Comparison of ENCODE assay signal across 8 cellular contexts in genomic region chr22:50189849-50190181, GRCh38. TPM values are rescaled to one million over a fixed set of nuclear protein-coding genes. Genes with fewer than 3 reads are reported as not detected.
DNase-seq lines count a peak whose midpoint lies in the region; ATAC-seq and TF ChIP-seq lines count a peak whose summit lies in the region.

No MANE protein-coding gene starts in this region.

- peak overlapping the region in 51 of 59 donors; percentile 32 to 84 (median 63) for H3K27ac ChIP-seq in dorsolateral prefrontal cortex
- H3K27ac ChIP-seq in osteoblast (ENCODE audit: low read depth, low read length), result no peak overlapping the region

- no peak for TF ChIP-seq CTCF in dorsolateral prefrontal cortex (IDR thresholded peaks at IDR 0.05 in 54 of 56, conservative IDR thresholded peaks at IDR 0.05 in 2 of 56; ENCODE audit: low read depth in 1 of 56, partially characterized antibody in 56 of 56)
- no peak for TF ChIP-seq CTCF in osteoblast (IDR thresholded peaks at IDR 0.05; ENCODE audit: extremely low read depth, low read depth, low read length)

- ATAC-seq in HG02763 (IDR thresholded peaks at IDR 0.05; ENCODE audit: unreplicated experiment), result no peak

- H3K9me3 ChIP-seq in ES-I3 (ENCODE audit: control insufficient read depth, insufficient read depth, low read length), result no peaks in the 10 kb centered on the region
- no peaks in the 10 kb centered on the region for H3K9me3 ChIP-seq in osteoblast (ENCODE audit: low read depth, low read length)

- H4K20me1 ChIP-seq in osteoblast (ENCODE audit: insufficient read depth, low read length), result peaks cover 30% of the 10 kb centered on the region

- H2AFZ ChIP-seq in osteoblast (ENCODE audit: low read length), result no peak overlapping the region

- peaks cover 69% of the 10 kb centered on the region for H3K79me2 ChIP-seq in osteoblast (ENCODE audit: insufficient read depth, low read length)

- H3K27me3 ChIP-seq in dorsolateral prefrontal cortex (no peaks in the 10 kb centered on the region), osteoblast (ENCODE audit: insufficient read depth, low read length) (no peaks in the 10 kb centered on the region)

- peak overlapping the region; percentile 64 for H3K4me2 ChIP-seq in osteoblast (ENCODE audit: insufficient read depth, low read length)

- H3K4me3 ChIP-seq in dorsolateral prefrontal cortex (peak overlapping the region in 25 of 59 donors; percentile 4 to 46 (median 30)), osteoblast (ENCODE audit: insufficient read depth, low read length) (peak overlapping the region; percentile 63)

- peak overlapping the region; percentile 78; the same call in 1 of the 2 replicates for H3K9ac ChIP-seq in ES-I3 (ENCODE audit: low read depth, low read length)

- no peaks in the 10 kb centered on the region; the same call in 1 of the 2 replicates for H3K36me3 ChIP-seq in ES-I3 (ENCODE audit: insufficient read depth, low read length)
- H3K36me3 ChIP-seq in osteoblast (ENCODE audit: insufficient read depth, low read length), result peaks cover 19% of the 10 kb centered on the region

- peaks cover 4% of the 10 kb centered on the region; the same call in 1 of the 2 replicates for H3K4me1 ChIP-seq in ES-I3 (ENCODE audit: insufficient read depth, low read length)
- peaks cover 14% of the 10 kb centered on the region for H3K4me1 ChIP-seq in osteoblast (ENCODE audit: insufficient read depth, low read length)

- intact Hi-C loops in dorsolateral prefrontal cortex (cut with DNase I), result no loop called here

- DNase-seq in NAMALWA (ENCODE audit: low spot score), result peak; percentile 79
- no peak for DNase-seq in dorsolateral prefrontal cortex
- DNase-seq in osteoblast (ENCODE audit: insufficient read length, low spot score, missing footprints), result no peak
- no peak for DNase-seq in kidney glomerular epithelial cell (lab: John Stamatoyannopoulos, UW)
- DNase-seq in SKM-1 treated with dmso at 0.1 percent for 144 hours (lab: John Stamatoyannopoulos, UW; ENCODE audit: unreplicated experiment), result no peak
- DNase-seq in mucosa of gallbladder (ENCODE audit: low spot score), result no peak

RNA-seq across cellular contexts. Expression of gene TRABD, which starts 4.1 kb away (rescaled TPM):
- total RNA-seq in dorsolateral prefrontal cortex (10 to 100 TPM in 119 of 120 experiments, 1 to 10 TPM in 1; 8.2 to 34.3 (median 18.0) TPM), osteoblast (13.6 and 13.8 TPM in 2 replicates), mucosa of gallbladder (55.1 TPM)

RNA-seq across cellular contexts. Expression of gene SELENOO, which starts 11.0 kb away (rescaled TPM):
- 10 to 100 TPM; 21.8 to 41.6 (median 30.1) TPM for total RNA-seq in dorsolateral prefrontal cortex
- 13.0 and 15.6 TPM in 2 replicates for total RNA-seq in osteoblast
- 37.0 TPM for total RNA-seq in mucosa of gallbladder

RNA-seq across cellular contexts. Expression of gene PANX2, which starts 19.3 kb away (rescaled TPM):
- total RNA-seq in dorsolateral prefrontal cortex (10 to 100 TPM; 14.2 to 93.7 (median 47.5) TPM), osteoblast (under 0.01 and 0.29 TPM in 2 replicates), mucosa of gallbladder (0.95 TPM)

RNA-seq across cellular contexts. Expression of gene TUBGCP6, which starts 55.0 kb away (rescaled TPM):
- total RNA-seq in dorsolateral prefrontal cortex, result 10 to 100 TPM; 40.5 to 94.4 (median 60.7) TPM
- 26.5 and 28.2 TPM in 2 replicates for total RNA-seq in osteoblast
- total RNA-seq in mucosa of gallbladder, result 64.4 TPM
